Comparison of ENCODE assay signal across 9 cellular contexts in genomic region chr15:76337047-76337738, GRCh38.
DNase-seq lines count a peak whose midpoint lies in the region; ATAC-seq and TF ChIP-seq lines count a peak whose summit lies in the region.
"Had no signal": no experiment of that assay in that cellular context is flagged by ENCODE, and none has a peak within 500 bp of the region (broad histone marks: within the 10 kb centered on the region; RNA-seq: fewer than 3 reads in every experiment).

No MANE protein-coding gene starts in this region.

- H3K27me3 Mint-ChIP-seq in nephron (ENCODE audit: low read depth): peaks cover 96% of the 10 kb centered on the region

- H3K4me1 Mint-ChIP-seq in nephron: peaks cover 45% of the 10 kb centered on the region

- H3K27ac Mint-ChIP-seq in nephron: no peak overlapping the region

- ATAC-seq in HG03469 (IDR thresholded peaks at IDR 0.05; ENCODE audit: unreplicated experiment): no peak
- no peak for ATAC-seq in GM18861 (IDR thresholded peaks at IDR 0.05; ENCODE audit: unreplicated experiment)

- H3K27me3 ChIP-seq in KMS-11 (ENCODE audit: insufficient read depth, low read depth): no peaks in the 10 kb centered on the region

- DNase-seq in EH (ENCODE audit: low read depth): peak; percentile 77
- DNase-seq in amniotic epithelial cell (ENCODE audit: low read depth): peak; percentile 31
- no peak for DNase-seq in midbrain (lab: John Stamatoyannopoulos, UW)
- no peak for DNase-seq in COLO668 (lab: John Stamatoyannopoulos, UW; ENCODE audit: unreplicated experiment)

- peak overlapping the region; percentile 74 for H3K4me2 ChIP-seq in KMS-11

- TF ChIP-seq CTCF in KMS-11 (conservative IDR thresholded peaks at IDR 0.05; ENCODE audit: low read depth, low read length) (no peak), nephron (IDR thresholded peaks at IDR 0.05; ENCODE audit: unreplicated experiment in 3 of 3) (no peak)

- H3K36me3 ChIP-seq in KMS-11 (ENCODE audit: insufficient read depth): no peaks in the 10 kb centered on the region

- H2AFZ ChIP-seq in KMS-11 (ENCODE audit: low read depth): peak overlapping the region; percentile 93
- H2AFZ ChIP-seq: parathyroid adenoma had no signal

- H3K4me1 ChIP-seq in KMS-11 (ENCODE audit: low read depth, poor library complexity, severe bottlenecking): peaks cover 4% of the 10 kb centered on the region
- H3K4me1 ChIP-seq: parathyroid adenoma had no signal

- H3K79me2 ChIP-seq in KMS-11 (ENCODE audit: insufficient read depth, low read depth): no peaks in the 10 kb centered on the region
- H3K79me2 ChIP-seq: parathyroid adenoma had no signal

- H3K9me3 Mint-ChIP-seq in nephron: peaks cover 3% of the 10 kb centered on the region

- peak overlapping the region; percentile 61; the same call in 1 of the 2 replicates for H3K9ac ChIP-seq in KMS-11
- H3K9ac ChIP-seq: parathyroid adenoma had no signal

- H3K27ac ChIP-seq in KMS-11: peak overlapping the region; percentile 45
- H3K27ac ChIP-seq: parathyroid adenoma had no signal

- no peaks in the 10 kb centered on the region for H4K20me1 ChIP-seq in KMS-11 (ENCODE audit: insufficient read depth)

- H3K4me3 ChIP-seq in KMS-11 (IDR thresholded peaks at IDR 0.05; ENCODE audit: insufficient read depth, low read depth, low read length): no peak overlapping the region

- peak overlapping the region; percentile 67 to 88 (median 69) for H3K4me3 Mint-ChIP-seq in nephron

- no peaks in the 10 kb centered on the region for H3K36me3 Mint-ChIP-seq in nephron (ENCODE audit: low read depth)

Comparison
In these comparisons a context has a peak if more than half of its experiments do, and no peak if none do; other contexts are left out.
1. DNase-seq: peak in EH (single experiment) and amniotic epithelial cell (single experiment); none in midbrain (single experiment) and COLO668 (single experiment).